In the genomic region with DNA sequence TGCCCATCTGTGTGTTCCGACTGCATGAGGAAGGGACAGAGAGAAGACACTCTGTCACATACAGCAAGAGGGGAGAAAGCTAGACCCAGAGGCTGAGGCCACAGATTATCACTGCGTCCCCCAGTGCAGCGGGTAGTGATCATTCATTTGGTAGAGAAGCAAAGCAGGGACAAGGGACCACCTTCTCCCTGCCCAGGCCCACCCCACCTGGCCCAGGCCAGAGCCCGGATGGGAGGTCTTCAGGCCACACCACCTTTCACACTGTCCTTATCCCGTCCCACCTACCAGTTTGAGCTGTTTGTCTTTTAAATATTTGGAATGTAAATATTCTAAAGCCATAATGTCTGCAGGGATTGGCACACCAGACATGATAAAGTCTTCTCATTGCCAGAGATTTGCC, we compare ENCODE assay signal across 11 cellular contexts. TPM values are rescaled to one million over a fixed set of nuclear protein-coding genes. Genes with fewer than 3 reads are reported as not detected.
DNase-seq lines count a peak whose midpoint lies in the region; ATAC-seq and TF ChIP-seq lines count a peak whose summit lies in the region.
"Had no signal": no experiment of that assay in that cellular context is flagged by ENCODE, and none has a peak within 500 bp of the region (broad histone marks: within the 10 kb centered on the region; RNA-seq: fewer than 3 reads in every experiment).

No MANE protein-coding gene starts in this region.

- ATAC-seq in RWPE2 (ENCODE audit: low read depth) (no peak), HG03565 (IDR thresholded peaks at IDR 0.05; ENCODE audit: unreplicated experiment) (no peak), GM19397 (IDR thresholded peaks at IDR 0.05; ENCODE audit: unreplicated experiment) (no peak)

- H3K9ac ChIP-seq in endodermal cell (ENCODE audit: extremely low read depth, low read length, poor library complexity, severe bottlenecking), result no peak overlapping the region

- H3K27me3 ChIP-seq in RWPE2 (ENCODE audit: insufficient read depth, poor library complexity, severe bottlenecking) (no peaks in the 10 kb centered on the region), endodermal cell (ENCODE audit: control insufficient read depth, insufficient read depth, low read length, poor library complexity, severe bottlenecking) (no peaks in the 10 kb centered on the region), spleen (replicated peaks in 1 of 7) (no peaks in the 10 kb centered on the region)
- H3K27me3 ChIP-seq: dorsolateral prefrontal cortex, MG63 had no signal

- H3K27me3 Mint-ChIP-seq in activated T-cell treated with anti-CD3 and anti-CD28 coated beads, Interleukin-2, amount 50 U/mL, for 24 hours, result no peaks in the 10 kb centered on the region
- H3K27me3 Mint-ChIP-seq in endodermal cell (ENCODE audit: insufficient read depth) (no peaks in the 10 kb centered on the region), endothelial cell (ENCODE audit: unreplicated experiment) (peaks cover 11% of the 10 kb centered on the region)

- H3K9me3 ChIP-seq in RWPE2 (ENCODE audit: severe bottlenecking) (no peaks in the 10 kb centered on the region), endodermal cell (ENCODE audit: control insufficient read depth, low read length) (no peaks in the 10 kb centered on the region), spleen (no peaks in the 10 kb centered on the region)
- H3K9me3 ChIP-seq: MG63 had no signal

- H3K27ac ChIP-seq in RWPE2 (ENCODE audit: poor library complexity, severe bottlenecking), result peak overlapping the region; percentile 46
- H3K27ac ChIP-seq in endodermal cell (ENCODE audit: low read depth, low read length), result no peak overlapping the region
- H3K27ac ChIP-seq in spleen, result peak overlapping the region; percentile 22 to 88 (median 74)

- H3K4me1 Mint-ChIP-seq in activated T-cell treated with anti-CD3 and anti-CD28 coated beads, Interleukin-2, amount 50 U/mL, for 24 hours (ENCODE audit: low read depth), result peaks cover 69% of the 10 kb centered on the region
- H3K4me1 Mint-ChIP-seq in endodermal cell (no peaks in the 10 kb centered on the region), endothelial cell (ENCODE audit: unreplicated experiment) (peaks cover 7% of the 10 kb centered on the region)

- intact Hi-C loops in spleen (cut with DNase I; ENCODE audit: low total_unique reads), result no loop called here

- no peak for DNase-seq in activated T-cell treated with anti-CD3 and anti-CD28 coated beads, Interleukin-2, amount 50 U/mL, for 24 hours
- DNase-seq in activated T-cell treated with anti-CD3 and anti-CD28 coated beads, Interleukin-2, amount 50 U/mL, for 48 hours, result no peak
- DNase-seq in RWPE2 (ENCODE audit: low spot score) (no peak), endodermal cell (no peak), spleen (peak; percentile 54), endothelial cell (ENCODE audit: low spot score) (no peak)
- DNase-seq: MG63, NCI-H69 had no signal

- peak overlapping the region; percentile 97 for H3K27ac Mint-ChIP-seq in activated T-cell treated with anti-CD3 and anti-CD28 coated beads, Interleukin-2, amount 50 U/mL, for 24 hours
- H3K27ac Mint-ChIP-seq in endodermal cell (peak overlapping the region; percentile 13), endothelial cell (ENCODE audit: unreplicated experiment) (no peak overlapping the region)

- peak overlapping the region; percentile 61 for H3K4me3 Mint-ChIP-seq in activated T-cell treated with anti-CD3 and anti-CD28 coated beads, Interleukin-2, amount 50 U/mL, for 24 hours
- H3K4me3 Mint-ChIP-seq in endodermal cell (no peak overlapping the region), endothelial cell (ENCODE audit: unreplicated experiment) (no peak overlapping the region)

- H3K36me3 ChIP-seq in RWPE2 (ENCODE audit: low read depth) (peaks cover 36% of the 10 kb centered on the region), endodermal cell (ENCODE audit: control insufficient read depth, insufficient read depth, low read length) (peaks cover 48% of the 10 kb centered on the region), spleen (peaks cover 0 to 84% (median 54%) of the 10 kb centered on the region in 6 donors)

- H3K4me1 ChIP-seq in RWPE2 (ENCODE audit: insufficient read depth, poor library complexity, severe bottlenecking) (peaks cover 21% of the 10 kb centered on the region), endodermal cell (ENCODE audit: control insufficient read depth, insufficient read depth, low read length) (no peaks in the 10 kb centered on the region), spleen (peaks cover 21 to 71% (median 32%) of the 10 kb centered on the region in 6 donors)

- no peak for TF ChIP-seq CTCF in RWPE2 (IDR thresholded peaks at IDR 0.05; ENCODE audit: poor library complexity, severe bottlenecking)
- no peak for TF ChIP-seq CTCF in endodermal cell (conservative IDR thresholded peaks at IDR 0.05)
- no peak for TF ChIP-seq CTCF in spleen (IDR thresholded peaks at IDR 0.05 in 8 of 11, conservative IDR thresholded peaks at IDR 0.05 in 3 of 11)
- TF ChIP-seq CTCF in endothelial cell (IDR thresholded peaks at IDR 0.05; ENCODE audit: unreplicated experiment), result no peak

- H3K4me3 ChIP-seq in RWPE2 (ENCODE audit: severe bottlenecking) (no peak overlapping the region), endodermal cell (ENCODE audit: low read length) (no peak overlapping the region), spleen (no peak overlapping the region)
- H3K4me3 ChIP-seq: dorsolateral prefrontal cortex, MG63 had no signal

- no peak for TF ChIP-seq POLR2A in spleen (IDR thresholded peaks at IDR 0.05)

- WGBS in endodermal cell (ENCODE audit: insufficient coverage in 1 of 2, insufficient read length in 1 of 2), 2 experiments, result 96% methylated on average over 3 to 4 of the region's 5 CpGs
- WGBS in spleen, 5 donors, result 93 to 98% (median 95%) methylated on average over 5 of the region's 5 CpGs

- H3K36me3 Mint-ChIP-seq in activated T-cell treated with anti-CD3 and anti-CD28 coated beads, Interleukin-2, amount 50 U/mL, for 24 hours (ENCODE audit: low read depth), result peaks cover 93% of the 10 kb centered on the region
- H3K36me3 Mint-ChIP-seq in endodermal cell (ENCODE audit: low read depth) (peaks cover 49% of the 10 kb centered on the region), endothelial cell (ENCODE audit: low read depth, unreplicated experiment) (peaks cover 28% of the 10 kb centered on the region)

- H3K9me3 Mint-ChIP-seq in activated T-cell treated with anti-CD3 and anti-CD28 coated beads, Interleukin-2, amount 50 U/mL, for 24 hours, result no peaks in the 10 kb centered on the region
- H3K9me3 Mint-ChIP-seq in endodermal cell (no peaks in the 10 kb centered on the region), endothelial cell (ENCODE audit: unreplicated experiment) (no peaks in the 10 kb centered on the region)

RNA-seq across cellular contexts. Expression of a gene that starts 10.6 kb away (rescaled TPM):
- total RNA-seq in endodermal cell (10 to 100 TPM; 33.1 to 36.5 TPM), spleen (10 to 100 TPM; 35.1 to 52.5 (median 50.4) TPM), endothelial cell (ENCODE audit: unreplicated experiment) (29.3 TPM)
- polyA plus RNA-seq in endodermal cell (2013, experiment 1 of 2), result 23.3 TPM
- 22.1 TPM for polyA plus RNA-seq in endodermal cell (2013, experiment 2 of 2)
- polyA plus RNA-seq in spleen, result 10 to 100 TPM; 32.7 to 53.5 (median 33.2) TPM

RNA-seq across cellular contexts. Expression of a gene that starts 47.4 kb away (rescaled TPM):
- 10 to 100 TPM; 40.5 to 43.8 TPM for total RNA-seq in endodermal cell
- polyA plus RNA-seq in endodermal cell (2013, experiment 1 of 2), result 28.2 TPM
- polyA plus RNA-seq in endodermal cell (2013, experiment 2 of 2), result 21.3 TPM
- 100 to 1,000 TPM; 150 to 295 (median 265) TPM for total RNA-seq in spleen
- polyA plus RNA-seq in spleen, result 100 to 1,000 TPM in 1 of 3 donors, 10 to 100 TPM in 2; 42.0 to 138 (median 43.5) TPM
- total RNA-seq in endothelial cell (ENCODE audit: unreplicated experiment), result 150 TPM
